Comparison of ENCODE assay signal across 21 cellular contexts in genomic region chr9:111719541-111719940, GRCh38.
"Had no signal": no experiment of that assay in that cellular context is flagged by ENCODE, and none has a peak within 500 bp of the region (broad histone marks: within the 10 kb centered on the region; RNA-seq: fewer than 3 reads in every experiment).

No MANE protein-coding gene starts in this region.

- H3K4me3 ChIP-seq: colonic mucosa, esophagus squamous epithelium, gastrocnemius medialis, heart right ventricle, left lung, lower lobe of right lung had no signal

- H3K4me3 Mint-ChIP-seq: dendritic cell treated with granulocyte-macrophage colony-stimulating factor and Interleukin-4, amounts not matched to agents 40 ng/mL and 50 ng/mL, for 4 days; effector memory CD8-positive, alpha-beta T cell; endodermal cell; naive thymus-derived CD4-positive, alpha-beta T cell had no signal

- DNase-seq: colonic mucosa; cortex of kidney; effector CD8-positive, alpha-beta T cell; effector memory CD8-positive, alpha-beta T cell; endodermal cell; esophagus squamous epithelium; gastrocnemius medialis; glutamatergic neuron; head of caudate nucleus; heart right ventricle; hippocampal formation; left cardiac atrium; left lung; left ventricle myocardium superior; lower lobe of right lung; mesenchymal stem cell; midbrain; naive thymus-derived CD4-positive, alpha-beta T cell had no signal

- H3K27ac ChIP-seq: colonic mucosa, epithelial cell of prostate, esophagus squamous epithelium, gastrocnemius medialis, heart right ventricle, left lung, lower lobe of right lung had no signal

- H3K27me3 Mint-ChIP-seq: dendritic cell treated with granulocyte-macrophage colony-stimulating factor and Interleukin-4, amounts not matched to agents 40 ng/mL and 50 ng/mL, for 4 days; effector memory CD8-positive, alpha-beta T cell; naive thymus-derived CD4-positive, alpha-beta T cell had no signal

- H3K9me3 Mint-ChIP-seq: dendritic cell treated with granulocyte-macrophage colony-stimulating factor and Interleukin-4, amounts not matched to agents 40 ng/mL and 50 ng/mL, for 4 days; effector memory CD8-positive, alpha-beta T cell; endodermal cell; naive thymus-derived CD4-positive, alpha-beta T cell had no signal

- ATAC-seq: effector memory CD8-positive, alpha-beta T cell; esophagus mucosa; gastrocnemius medialis; heart right ventricle; left cardiac atrium; left lung; left ventricle myocardium superior; lower lobe of right lung; naive thymus-derived CD4-positive, alpha-beta T cell had no signal

- H3K27me3 ChIP-seq: colonic mucosa, esophagus squamous epithelium, gastrocnemius medialis, heart right ventricle, left lung had no signal

- H3K27ac Mint-ChIP-seq: dendritic cell treated with granulocyte-macrophage colony-stimulating factor and Interleukin-4, amounts not matched to agents 40 ng/mL and 50 ng/mL, for 4 days; endodermal cell; naive thymus-derived CD4-positive, alpha-beta T cell had no signal

- H3K4me1 ChIP-seq: colonic mucosa, gastrocnemius medialis, heart right ventricle, left lung, lower lobe of right lung had no signal

- H3K36me3 ChIP-seq: colonic mucosa, esophagus squamous epithelium, gastrocnemius medialis, heart right ventricle, left lung, lower lobe of right lung had no signal

- H3K9me3 ChIP-seq: colonic mucosa, esophagus squamous epithelium, gastrocnemius medialis, heart right ventricle, left lung, lower lobe of right lung had no signal
